8 cellular contexts compared by ENCODE assay signal in genomic region chrX:154371771-154372300, GRCh38. TPM values are rescaled to one million over a fixed set of nuclear protein-coding genes. Genes with fewer than 3 reads are reported as not detected.
DNase-seq lines count a peak whose midpoint lies in the region; ATAC-seq and TF ChIP-seq lines count a peak whose summit lies in the region.

No MANE protein-coding gene starts in this region.

- H3K27ac Mint-ChIP-seq in activated B cell treated with CpG ODN at 0.5 μM for 24 hours, result no peak overlapping the region
- H3K27ac Mint-ChIP-seq in glutamatergic neuron (ENCODE audit: unreplicated experiment), result no peak overlapping the region

- H3K27ac ChIP-seq in A673 (ENCODE audit: low read depth, low read length, poor library complexity, severe bottlenecking), result peak overlapping the region; percentile 71
- H3K27ac ChIP-seq in transverse colon, result peak overlapping the region; percentile 95 to 99 (median 97)

- BruUV-seq in A673 (replicated peaks; lab: Mats Ljungman, UMichigan), result no TSS peak

- in situ Hi-C loops in transverse colon (cut with MboI; ENCODE audit: low pct_ligation_motif_present in 1 of 4, low pct_unique_long_range_greater_than_20kb in 1 of 4, low sequenced_read_pairs in 3 of 4), result no loop called here

- H3K9me3 Mint-ChIP-seq in activated B cell treated with CpG ODN at 0.5 μM for 24 hours (no peaks in the 10 kb centered on the region), glutamatergic neuron (ENCODE audit: unreplicated experiment) (peaks cover 2% of the 10 kb centered on the region)

- H3K36me3 Mint-ChIP-seq in activated B cell treated with CpG ODN at 0.5 μM for 24 hours (ENCODE audit: low read depth) (peaks cover 9% of the 10 kb centered on the region), glutamatergic neuron (ENCODE audit: unreplicated experiment) (no peaks in the 10 kb centered on the region)

- ATAC-seq in GM21717 (IDR thresholded peaks at IDR 0.05; ENCODE audit: unreplicated experiment) (peak; percentile 1), activated B cell treated with CpG ODN at 0.5 μM for 24 hours (ENCODE audit: low read depth) (no peak)

- peaks cover 21% of the 10 kb centered on the region for H3K4me1 ChIP-seq in A673 (ENCODE audit: insufficient read depth, low read length, poor library complexity, severe bottlenecking)
- H3K4me1 ChIP-seq in transverse colon, result peaks cover 0 to 42% (median 12%) of the 10 kb centered on the region in 4 donors

- H3K4me3 ChIP-seq in A673 (ENCODE audit: low read depth, low read length, poor library complexity, severe bottlenecking), result peak overlapping the region; percentile 81
- H3K4me3 ChIP-seq in kidney epithelial cell (ENCODE audit: low read depth, low read length), result peak overlapping the region; percentile 43
- peak overlapping the region; percentile 34 to 63 (median 49) for H3K4me3 ChIP-seq in transverse colon

- POLR2A ChIA-PET in A673 (lab: Charles Lee; ENCODE audit: low non-redundant PET) (no interaction called here), activated B cell treated with CpG ODN at 0.5 μM for 24 hours (lab: Charles Lee) (interaction anchor here (2.1 kb wide), 1 partner anchor 25 kb away, joined by 6 read pairs; no protein-coding TSS in a partner anchor)

- 51% methylated on average over 11 of the region's 45 CpGs; no CpG with 5 or more reads in 1 of the 2 donors for WGBS in transverse colon (ENCODE audit: low coverage in 1 of 2), 2 donors

- H3K27me3 ChIP-seq in A673 (replicated peaks; ENCODE audit: insufficient read depth, low read depth, low read length, poor library complexity) (no peaks in the 10 kb centered on the region), kidney epithelial cell (ENCODE audit: control insufficient read depth, insufficient read depth, low read length) (no peaks in the 10 kb centered on the region), transverse colon (peaks cover 14% of the 10 kb centered on the region)

- no peak for TF ChIP-seq CTCF in A673 (conservative IDR thresholded peaks at IDR 0.05; ENCODE audit: low read depth, low read length)
- no peak for TF ChIP-seq CTCF in activated B cell treated with CpG ODN at 0.5 μM for 24 hours (IDR thresholded peaks at IDR 0.05)
- no peak for TF ChIP-seq CTCF in kidney epithelial cell (IDR thresholded peaks at IDR 0.05; ENCODE audit: insufficient read depth, low read length, poor library complexity, severe bottlenecking)
- no peak for TF ChIP-seq CTCF in transverse colon (IDR thresholded peaks at IDR 0.05)
- TF ChIP-seq CTCF in glutamatergic neuron (IDR thresholded peaks at IDR 0.05; ENCODE audit: partially characterized antibody, unreplicated experiment), result no peak

- CTCF ChIA-PET in A673 (lab: Charles Lee), result no interaction called here
- CTCF ChIA-PET in activated B cell treated with CpG ODN at 0.5 μM for 24 hours (lab: Charles Lee), result no interaction called here

- H3K36me3 ChIP-seq in A673 (ENCODE audit: insufficient read depth, low read length, poor library complexity, severe bottlenecking) (peaks cover 14% of the 10 kb centered on the region), kidney epithelial cell (ENCODE audit: control insufficient read depth, insufficient read depth, low read length) (peaks cover under 1% of the 10 kb centered on the region), transverse colon (no peaks in the 10 kb centered on the region)

- no peak for TF ChIP-seq POLR2A in transverse colon (IDR thresholded peaks at IDR 0.05)

- H3K27me3 Mint-ChIP-seq in activated B cell treated with CpG ODN at 0.5 μM for 24 hours (no peaks in the 10 kb centered on the region), glutamatergic neuron (ENCODE audit: unreplicated experiment) (peaks cover 3% of the 10 kb centered on the region)

- intact Hi-C loops in A673 (cut with micrococcal nuclease; ENCODE audit: unreplicated experiment), result loop anchor here (1.0 kb wide), 1 partner anchor 163 kb away; no protein-coding TSS in a partner anchor
- intact Hi-C loops in activated B cell treated with CpG ODN at 0.5 μM for 24 hours (cut with micrococcal nuclease), result loop anchor here (1.0 to 10.0 kb wide), 8 partner anchors 7 to 647 kb away; partner anchors contain the start of genes ABCD1, ATP6AP1, BCAP31 and EMD
- intact Hi-C loops in transverse colon (cut with DNase I; ENCODE audit: low total_unique reads), result no loop called here

- TF ChIP-seq EP300 in transverse colon (IDR thresholded peaks at IDR 0.05; ENCODE audit: low read depth), result no peak

- H3K9me3 ChIP-seq in A673 (ENCODE audit: low read depth, low read length, poor library complexity, severe bottlenecking) (no peaks in the 10 kb centered on the region), transverse colon (no peaks in the 10 kb centered on the region)

- peak overlapping the region; percentile 66 for H3K4me3 Mint-ChIP-seq in activated B cell treated with CpG ODN at 0.5 μM for 24 hours
- H3K4me3 Mint-ChIP-seq in glutamatergic neuron (ENCODE audit: unreplicated experiment), result no peak overlapping the region

- H3K4me1 Mint-ChIP-seq in activated B cell treated with CpG ODN at 0.5 μM for 24 hours (peaks cover 34% of the 10 kb centered on the region), glutamatergic neuron (ENCODE audit: low read depth, unreplicated experiment) (peaks cover 1% of the 10 kb centered on the region)

- DNase-seq in A673 (ENCODE audit: low spot score) (no peak), activated B cell treated with CpG ODN at 0.5 μM for 24 hours (no peak), kidney epithelial cell (ENCODE audit: low read depth) (no peak), transverse colon (no peak), glutamatergic neuron (no peak), RKO (ENCODE audit: low spot score) (no peak)
- DNase-seq in activated effector memory CD4-positive, alpha-beta T cell treated with anti-CD3 and anti-CD28 coated beads, Interleukin-2, amount 50 U/mL, for 16 hours, result no peak

RNA-seq across cellular contexts. Expression of gene FLNA, which starts 2.6 kb away (rescaled TPM):
- total RNA-seq in A673 (2021) (1,123 and 1,210 TPM in 2 replicates), activated B cell treated with CpG ODN at 0.5 μM for 24 hours (605 and 679 TPM in 2 replicates), kidney epithelial cell (2,357 and 2,761 TPM in 2 replicates), transverse colon (1,000 to 10,000 TPM in 2 of 4 donors, 100 to 1,000 TPM in 2; 632 to 3,163 (median 1,262) TPM), glutamatergic neuron (ENCODE audit: unreplicated experiment) (499 TPM)

RNA-seq across cellular contexts. Expression of gene EMD, which starts 7.3 kb away (rescaled TPM):
- 79.6 and 84.7 TPM in 2 replicates for total RNA-seq in A673 (2021)
- total RNA-seq in activated B cell treated with CpG ODN at 0.5 μM for 24 hours, result 68.4 and 70.2 TPM in 2 replicates
- total RNA-seq in kidney epithelial cell, result 56.2 and 60.5 TPM in 2 replicates
- 10 to 100 TPM; 27.3 to 89.8 (median 55.5) TPM for total RNA-seq in transverse colon
- 56.8 TPM for total RNA-seq in glutamatergic neuron (ENCODE audit: unreplicated experiment)

RNA-seq across cellular contexts. Expression of gene RPL10, which starts 26.3 kb away (rescaled TPM):
- total RNA-seq in A673 (2021), result 2,429 and 2,445 TPM in 2 replicates
- 5,113 and 5,534 TPM in 2 replicates for total RNA-seq in activated B cell treated with CpG ODN at 0.5 μM for 24 hours
- 8,307 and 11,298 TPM in 2 replicates for total RNA-seq in kidney epithelial cell
- 1,000 to 10,000 TPM; 1,352 to 4,861 (median 3,415) TPM for total RNA-seq in transverse colon
- 1,779 TPM for total RNA-seq in glutamatergic neuron (ENCODE audit: unreplicated experiment)

RNA-seq across cellular contexts. Expression of gene DNASE1L1, which starts 37.2 kb away (rescaled TPM):
- total RNA-seq in A673 (2021), result 6.8 and 8.3 TPM in 2 replicates
- 15.3 and 15.8 TPM in 2 replicates for total RNA-seq in activated B cell treated with CpG ODN at 0.5 μM for 24 hours
- 15.5 and 16.6 TPM in 2 replicates for total RNA-seq in kidney epithelial cell
- 100 to 1,000 TPM in 1 of 4 donors, 10 to 100 TPM in 3; 15.9 to 156 (median 36.9) TPM for total RNA-seq in transverse colon
- 15.8 TPM for total RNA-seq in glutamatergic neuron (ENCODE audit: unreplicated experiment)

RNA-seq across cellular contexts. Expression of gene TAFAZZIN, which starts 39.5 kb away (rescaled TPM):
- 41.8 and 55.8 TPM in 2 replicates for total RNA-seq in A673 (2021)
- total RNA-seq in activated B cell treated with CpG ODN at 0.5 μM for 24 hours, result 50.5 and 66.1 TPM in 2 replicates
- 55.2 and 62.0 TPM in 2 replicates for total RNA-seq in kidney epithelial cell
- total RNA-seq in transverse colon, result 100 to 1,000 TPM in 2 of 4 donors, 10 to 100 TPM in 2; 46.7 to 495 (median 101) TPM
- 40.9 TPM for total RNA-seq in glutamatergic neuron (ENCODE audit: unreplicated experiment)
